In genomic region chr15:23855260-23855659, GRCh38 we compare ENCODE assay signal across 20 cellular contexts.
DNase-seq lines count a peak whose midpoint lies in the region; ATAC-seq, FAIRE-seq and TF ChIP-seq lines count a peak whose summit lies in the region.
"Had no signal": no experiment of that assay in that cellular context is flagged by ENCODE, and none has a peak within 500 bp of the region (broad histone marks: within the 10 kb centered on the region; RNA-seq: fewer than 3 reads in every experiment).

No MANE protein-coding gene starts in this region.

- H3K4me1 Mint-ChIP-seq in nephron progenitor cell: peaks cover 63% of the 10 kb centered on the region

- H3K27ac Mint-ChIP-seq in nephron progenitor cell: peak overlapping the region; percentile 70
- H3K27ac Mint-ChIP-seq: HFFc6 had no signal

- H3K36me3 ChIP-seq in adipocyte (ENCODE audit: control insufficient read depth, insufficient read depth, low read length, severe bottlenecking): no peaks in the 10 kb centered on the region
- H3K36me3 ChIP-seq: Peyer's patch had no signal

- no peaks in the 10 kb centered on the region for H3K36me3 Mint-ChIP-seq in nephron progenitor cell (ENCODE audit: low read depth)

- H3K9me3 Mint-ChIP-seq in nephron progenitor cell: peaks cover 72% of the 10 kb centered on the region

- no peaks in the 10 kb centered on the region for H3K9me3 ChIP-seq in adipocyte (ENCODE audit: control insufficient read depth, low read length)
- H3K9me3 ChIP-seq: Peyer's patch, SK-N-SH had no signal

- no peak for FAIRE-seq in urothelium cell line (lab: Jason Lieb, UNC)

- peaks cover 10% of the 10 kb centered on the region for H3K27me3 Mint-ChIP-seq in nephron progenitor cell (ENCODE audit: low read depth, poor library complexity)

- H3K4me1 ChIP-seq in adipocyte (ENCODE audit: control insufficient read depth, insufficient read depth, low read length): peaks cover 40% of the 10 kb centered on the region
- H3K4me1 ChIP-seq: Peyer's patch had no signal

- peaks cover 21% of the 10 kb centered on the region for H3K27me3 ChIP-seq in adipocyte (replicated peaks; ENCODE audit: control insufficient read depth, insufficient read depth, low read length)
- H3K27me3 ChIP-seq: Peyer's patch had no signal

- TF ChIP-seq CTCF in nephron progenitor cell (IDR thresholded peaks at IDR 0.05): no peak

- H3K4me3 ChIP-seq in adipocyte (ENCODE audit: low read length): peak overlapping the region; percentile 5
- H3K4me3 ChIP-seq: Peyer's patch had no signal

- H3K4me3 Mint-ChIP-seq in nephron progenitor cell: no peak overlapping the region
- H3K4me3 Mint-ChIP-seq: HFFc6 had no signal

- peak overlapping the region; percentile 27 for H3K9ac ChIP-seq in adipocyte (ENCODE audit: low read length)
- H3K9ac ChIP-seq: SK-N-SH had no signal

- DNase-seq in MV-4-11 (lab: John Stamatoyannopoulos, UW): peak; percentile 42
- DNase-seq in adipocyte (ENCODE audit: low read depth): no peak
- DNase-seq in nephron progenitor cell: no peak
- DNase-seq in urothelium cell line (ENCODE audit: low spot score): peak; percentile 16
- DNase-seq in amygdala (lab: John Stamatoyannopoulos, UW): no peak
- no peak for DNase-seq in NOMO-1 (lab: John Stamatoyannopoulos, UW; ENCODE audit: unreplicated experiment in 2 of 2)
- DNase-seq: AML-193, DMS79 treated with DMSO at 0.1 percent for 48 hours, H7, HFFc6, IMR-90, NCI-H1092, NCI-H146, NCI-H2029 treated with DMSO at 0.1 percent for 48 hours, NCI-H2171, NCI-H526, Peyer's patch, Right ventricle myocardium superior, SK-N-SH had no signal

- no peak for ATAC-seq in HG03457 (IDR thresholded peaks at IDR 0.05; ENCODE audit: unreplicated experiment)

Comparison
In these comparisons a context has a peak if more than half of its experiments do, and no peak if none do; other contexts are left out.
1. DNase-seq: peak in MV-4-11 (single experiment) and urothelium cell line (single experiment); none in adipocyte (single experiment), nephron progenitor cell (single experiment), amygdala (0 of 56) and NOMO-1 (0 of 2).